In the genomic region with DNA sequence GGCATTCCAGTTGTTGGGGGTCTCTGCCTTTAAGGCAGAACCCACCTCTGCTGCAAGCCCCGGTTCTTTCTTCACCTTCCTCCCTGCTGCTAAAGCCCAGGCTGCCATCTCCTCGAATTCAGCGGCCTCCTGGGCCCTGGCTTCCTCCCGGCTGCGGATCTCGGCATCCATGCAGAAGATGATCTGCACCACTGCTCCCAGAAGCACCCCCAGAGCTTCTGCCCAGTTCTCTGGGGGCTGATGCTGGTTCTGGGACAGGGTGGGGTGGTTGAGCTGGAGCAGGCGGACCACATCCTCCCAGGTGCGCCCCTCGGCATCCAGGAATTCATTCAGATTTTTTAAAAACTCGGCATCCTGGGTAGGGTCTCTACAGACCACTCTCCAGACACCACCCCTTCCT, we compare ENCODE assay signal across 16 cellular contexts. TPM values are rescaled to one million over a fixed set of nuclear protein-coding genes. Genes with fewer than 3 reads are reported as not detected.
A peak's percentile ranks its signal among the peaks of the same experiment; 100 is the strongest.
DNase-seq lines count a peak whose midpoint lies in the region; ATAC-seq and TF ChIP-seq lines count a peak whose summit lies in the region.
"Had no signal": no experiment of that assay in that cellular context is flagged by ENCODE, and none has a peak within 500 bp of the region (broad histone marks: within the 10 kb centered on the region; RNA-seq: fewer than 3 reads in every experiment).

No MANE protein-coding gene starts in this region.

- in situ Hi-C loops in HAP-1 (cut with MboI; ENCODE audit: low sequenced_read_pairs), result no loop called here

- H3K27ac ChIP-seq in ascending aorta (peak overlapping the region; percentile 94 to 96), iPS-18a (ENCODE audit: low read length) (no peak overlapping the region), body of pancreas (no peak overlapping the region)

- DNase-seq in HAP-1 (ENCODE audit: low spot score in 2 of 2) (no peak), ascending aorta (ENCODE audit: low spot score in 2 of 2) (no peak), SKM-1 (lab: John Stamatoyannopoulos, UW; ENCODE audit: unreplicated experiment) (no peak), iPS-NIHi7 (ENCODE audit: extremely low spot score) (no peak), epidermal melanocyte (ENCODE audit: insufficient read length, low spot score) (no peak), body of pancreas (no peak)
- DNase-seq: activated naive CD4-positive, alpha-beta T cell treated with anti-CD3 and anti-CD28 coated beads for 36 hours; DMS79 treated with DMSO at 0.1 percent for 48 hours; naive thymus-derived CD4-positive, alpha-beta T cell; RPMI8226; stimulated activated CD4-positive, alpha-beta T cell treated with anti-CD3 and anti-CD28 coated beads, Interleukin-4, amount 100 ng/mL, for 4 hours; T-helper 17 cell had no signal

- intact Hi-C loops in ascending aorta (cut with DNase I), result loop anchor here (5.0 kb wide), 1 partner anchor 58 kb away; a partner anchor contains a TSS
- intact Hi-C loops in body of pancreas (cut with DNase I), result no loop called here

- H3K4me3 ChIP-seq in HAP-1 (peak overlapping the region; percentile 60), ascending aorta (no peak overlapping the region), iPS-18a (ENCODE audit: low read length) (peak overlapping the region; percentile 63), skeletal muscle satellite cell (ENCODE audit: low read length) (peak overlapping the region; percentile 69), body of pancreas (no peak overlapping the region)

- H3K9me3 ChIP-seq in HAP-1 (no peaks in the 10 kb centered on the region), ascending aorta (no peaks in the 10 kb centered on the region), iPS-18a (ENCODE audit: control insufficient read depth, low read depth, low read length) (no peaks in the 10 kb centered on the region), skeletal muscle satellite cell (replicated peaks; ENCODE audit: low read length) (no peaks in the 10 kb centered on the region), body of pancreas (no peaks in the 10 kb centered on the region)

- no peak for ATAC-seq in body of pancreas
- ATAC-seq: activated CD4-positive, CD25-positive, alpha-beta regulatory T cell treated with anti-CD3 and anti-CD28 coated beads, Interleukin-2, amount 50 U/mL, for 24 hours; naive thymus-derived CD4-positive, alpha-beta T cell; T-helper 17 cell had no signal

- no peak for TF ChIP-seq POLR2A in body of pancreas (IDR thresholded peaks at IDR 0.05)

- H3K9ac ChIP-seq in iPS-18a (ENCODE audit: low read length) (no peak overlapping the region), skeletal muscle satellite cell (ENCODE audit: low read depth, low read length) (peak overlapping the region; percentile 71)

- H3K4me1 ChIP-seq in HAP-1 (peaks cover 12% of the 10 kb centered on the region), ascending aorta (peaks cover 8 to 37% of the 10 kb centered on the region in 2 donors), iPS-18a (ENCODE audit: control insufficient read depth, low read depth, low read length) (peaks cover 10% of the 10 kb centered on the region), skeletal muscle satellite cell (ENCODE audit: control insufficient read depth, insufficient read depth, low read length) (peaks cover 48% of the 10 kb centered on the region), body of pancreas (peaks cover 17% of the 10 kb centered on the region)

- H3K36me3 ChIP-seq in HAP-1 (replicated peaks) (peaks cover 21% of the 10 kb centered on the region), ascending aorta (no peaks in the 10 kb centered on the region), iPS-18a (ENCODE audit: control insufficient read depth, low read depth, low read length) (peaks cover 6% of the 10 kb centered on the region), skeletal muscle satellite cell (ENCODE audit: insufficient read depth, low read length) (no peaks in the 10 kb centered on the region), body of pancreas (replicated peaks in 1 of 2; ENCODE audit: insufficient read depth in 1 of 2, low read depth in 2 of 2) (no peaks in the 10 kb centered on the region)

- peak overlapping the region; percentile 93 for H3K4me2 ChIP-seq in skeletal muscle satellite cell (ENCODE audit: low read length)

- TF ChIP-seq CTCF in ascending aorta (IDR thresholded peaks at IDR 0.05) (no peak), body of pancreas (IDR thresholded peaks at IDR 0.05) (no peak)

- H3K27me3 ChIP-seq in HAP-1 (ENCODE audit: low read depth) (no peaks in the 10 kb centered on the region), ascending aorta (no peaks in the 10 kb centered on the region), iPS-18a (ENCODE audit: control insufficient read depth, insufficient read depth, low read length) (peaks cover 7% of the 10 kb centered on the region), skeletal muscle satellite cell (ENCODE audit: control insufficient read depth, insufficient read depth, low read length) (no peaks in the 10 kb centered on the region), body of pancreas (no peaks in the 10 kb centered on the region)

- 88 to 93% methylated on average over 10 of the region's 10 CpGs for WGBS in body of pancreas, 2 donors

RNA-seq across cellular contexts. Expression of a gene that starts 1.0 kb away (rescaled TPM):
- total RNA-seq in ascending aorta (0.53 TPM), body of pancreas (1 to 10 TPM; 4.3 to 6.5 TPM)
- total RNA-seq in skeletal muscle satellite cell (2012; rRNA removed), result 1.5 and 5.3 TPM in 2 replicates
- total RNA-seq: H4, T-helper 17 cell had no signal

RNA-seq across cellular contexts. Expression of a gene that starts 25.3 kb away (rescaled TPM):
- total RNA-seq in ascending aorta, result 15.8 TPM
- total RNA-seq in skeletal muscle satellite cell (2012; rRNA removed), result 0.22 and 0.76 TPM in 2 replicates
- 1 to 10 TPM; 2.1 to 2.6 TPM for total RNA-seq in body of pancreas
- total RNA-seq: H4 had no signal

RNA-seq across cellular contexts. Expression of a gene that starts 41.6 kb away (rescaled TPM):
- 0.53 TPM for total RNA-seq in ascending aorta
- under 0.01 TPM in 1 of 2 replicates, not detected in the other for total RNA-seq in skeletal muscle satellite cell (2012; rRNA removed)
- total RNA-seq in body of pancreas, result not detected
- total RNA-seq: activated naive CD4-positive, alpha-beta T cell treated with anti-CD3 and anti-CD28 coated beads for 36 hours; H4; naive thymus-derived CD4-positive, alpha-beta T cell had no signal

RNA-seq across cellular contexts. Expression of a gene that starts 57.0 kb away (rescaled TPM):
- total RNA-seq in ascending aorta, result 10.0 TPM
- 10.3 and 21.3 TPM in 2 replicates for total RNA-seq in skeletal muscle satellite cell (2012; rRNA removed)
- 10 to 100 TPM; 13.0 to 17.8 TPM for total RNA-seq in body of pancreas
- total RNA-seq: activated naive CD4-positive, alpha-beta T cell treated with anti-CD3 and anti-CD28 coated beads for 36 hours; H4; naive thymus-derived CD4-positive, alpha-beta T cell; T-helper 17 cell had no signal

Comparison
In these comparisons a context has a peak if more than half of its experiments do, and no peak if none do; other contexts are left out.
1. H3K4me3 ChIP-seq: peak in HAP-1 (single experiment), iPS-18a (single experiment) and skeletal muscle satellite cell (single experiment); none in ascending aorta (0 of 2) and body of pancreas (0 of 2).
2. H3K27ac ChIP-seq: peak in ascending aorta (2 of 2); none in iPS-18a (single experiment) and body of pancreas (0 of 4).